In the genomic region with DNA sequence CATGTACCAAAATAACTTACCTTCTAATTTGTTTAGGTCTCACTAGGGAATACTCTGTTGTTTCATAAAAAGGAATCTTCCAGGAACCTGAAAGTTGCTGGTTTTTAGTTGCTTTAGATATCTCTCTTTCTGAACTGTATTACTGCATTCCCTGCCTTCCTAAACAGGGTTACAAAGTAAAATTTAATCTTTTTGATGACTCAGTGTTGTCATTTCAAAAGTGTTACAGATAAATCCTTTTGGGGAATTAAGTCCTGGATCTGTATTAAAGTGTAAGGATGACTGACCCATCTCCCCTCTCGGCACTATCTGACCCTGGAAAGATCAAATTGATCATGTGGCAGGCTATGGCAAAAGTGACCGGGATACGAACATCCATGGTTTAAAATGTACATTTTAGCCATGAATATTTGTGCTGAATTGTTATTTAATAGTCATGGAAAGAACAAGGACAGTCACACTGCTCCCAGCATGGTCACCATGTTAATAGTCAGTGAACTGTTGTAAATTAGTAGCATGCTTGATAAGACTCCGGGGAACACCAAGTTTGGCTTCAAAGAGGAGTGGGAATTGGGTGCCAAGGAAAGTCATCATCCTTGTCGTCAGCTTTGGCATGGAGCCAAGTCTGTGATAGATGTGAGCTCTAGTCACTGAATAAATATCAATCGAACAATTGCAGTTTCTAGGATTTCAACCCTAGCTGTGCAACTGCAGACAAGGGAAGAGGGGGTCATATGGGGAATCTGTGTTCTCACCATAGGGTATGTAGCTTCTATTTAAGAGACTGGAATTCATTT, we compare ENCODE assay signal across 11 cellular contexts.
DNase-seq lines count a peak whose midpoint lies in the region; ATAC-seq and TF ChIP-seq lines count a peak whose summit lies in the region.
"Had no signal": no experiment of that assay in that cellular context is flagged by ENCODE, and none has a peak within 500 bp of the region (broad histone marks: within the 10 kb centered on the region; RNA-seq: fewer than 3 reads in every experiment).

No MANE protein-coding gene starts in this region.

- no peaks in the 10 kb centered on the region for H3K9me3 ChIP-seq in stomach smooth muscle (ENCODE audit: control insufficient read depth in 2 of 2, low read length in 2 of 2)
- H3K9me3 ChIP-seq: tibial nerve had no signal

- H3K27ac ChIP-seq in stomach smooth muscle (ENCODE audit: low read length): no peak overlapping the region

- ATAC-seq in HG03378 (IDR thresholded peaks at IDR 0.05; ENCODE audit: unreplicated experiment): no peak

- no peak overlapping the region for H3K4me3 ChIP-seq in fibroblast of mammary gland (ENCODE audit: control insufficient read depth, low read depth, low read length)
- peak overlapping the region; percentile 10 to 24 for H3K4me3 ChIP-seq in stomach smooth muscle (ENCODE audit: low read length in 2 of 2)
- H3K4me3 ChIP-seq: tibial nerve had no signal

- H3K36me3 ChIP-seq in stomach smooth muscle (ENCODE audit: control insufficient read depth in 2 of 2, insufficient read depth in 2 of 2, low read length in 2 of 2): peaks cover 5 to 9% of the 10 kb centered on the region in 2 donors

- no peaks in the 10 kb centered on the region for H3K27me3 ChIP-seq in stomach smooth muscle (ENCODE audit: control insufficient read depth in 1 of 2, insufficient read depth in 2 of 2, low read length in 2 of 2)
- H3K27me3 ChIP-seq: tibial nerve had no signal

- H3K9ac ChIP-seq in stomach smooth muscle (ENCODE audit: low read length in 2 of 2): no peak overlapping the region

- TF ChIP-seq CTCF in fibroblast of mammary gland (conservative IDR thresholded peaks at IDR 0.05; ENCODE audit: control insufficient read depth, insufficient read depth, low read depth, low read length): no peak

- peak; percentile 28 for DNase-seq in NCI-H1694 (lab: John Stamatoyannopoulos, UW)
- no peak for DNase-seq in NCI-H1694 treated with DMSO at 0.1 percent for 48 hours (lab: John Stamatoyannopoulos, UW)
- peak; percentile 84 for DNase-seq in NCI-H69 (lab: John Stamatoyannopoulos, UW)
- peak; percentile 74 for DNase-seq in fibroblast of mammary gland (ENCODE audit: low read depth)
- DNase-seq in NOMO-1 treated with dmso at 0.1 percent for 144 hours (lab: John Stamatoyannopoulos, UW; ENCODE audit: unreplicated experiment): no peak
- no peak for DNase-seq in NCI-H526 (lab: John Stamatoyannopoulos, UW)
- DNase-seq: activated T-cell treated with anti-CD3 and anti-CD28 coated beads, Interleukin-2, amount 50 U/mL, for 48 hours; T-helper 1 cell had no signal

- H3K4me1 ChIP-seq in stomach smooth muscle (ENCODE audit: control insufficient read depth, insufficient read depth, low read length): peaks cover 18% of the 10 kb centered on the region

Comparison
In these comparisons a context has a peak if more than half of its experiments do, and no peak if none do; other contexts are left out.
1. DNase-seq: peak in NCI-H1694 (single experiment), NCI-H69 (single experiment) and fibroblast of mammary gland (single experiment); none in NCI-H1694 treated with DMSO at 0.1 percent for 48 hours (single experiment), NOMO-1 treated with dmso at 0.1 percent for 144 hours (single experiment) and NCI-H526 (0 of 2).